ENCODE assay signal across 22 cellular contexts in the genomic region with DNA sequence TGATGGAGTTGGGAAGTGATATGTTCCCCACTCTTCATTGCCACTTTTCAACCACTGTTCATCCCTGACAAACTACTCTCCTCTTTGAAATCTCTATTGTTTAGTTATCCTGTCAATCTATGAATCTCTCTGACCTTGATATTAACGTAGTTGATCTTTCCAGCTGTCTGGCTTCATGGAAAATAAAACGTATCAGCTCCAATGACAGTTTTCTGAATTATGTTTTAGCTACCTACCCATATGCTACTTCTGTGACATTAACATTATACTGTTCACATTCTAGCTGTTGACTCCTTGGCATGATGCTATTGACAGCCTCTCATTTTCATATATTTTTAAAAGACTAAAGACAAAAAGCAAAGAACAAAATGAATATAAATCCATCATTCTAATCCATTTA.
DNase-seq lines count a peak whose midpoint lies in the region; ATAC-seq lines count a peak whose summit lies in the region.
"Had no signal": no experiment of that assay in that cellular context is flagged by ENCODE, and none has a peak within 500 bp of the region (broad histone marks: within the 10 kb centered on the region; RNA-seq: fewer than 3 reads in every experiment).

No MANE protein-coding gene starts in this region.

- no peaks in the 10 kb centered on the region for H3K9me3 ChIP-seq in endocrine pancreas (ENCODE audit: control insufficient read depth, low read length)
- H3K9me3 ChIP-seq: BE2C, BLaER1 had no signal

- peaks cover 34% of the 10 kb centered on the region for H3K4me1 ChIP-seq in endocrine pancreas (ENCODE audit: control insufficient read depth, insufficient read depth, low read length)

- no peak for ATAC-seq in HG03565 (IDR thresholded peaks at IDR 0.05; ENCODE audit: unreplicated experiment)
- ATAC-seq: GM12878 had no signal

- H3K36me3 ChIP-seq in endocrine pancreas (ENCODE audit: control insufficient read depth, insufficient read depth, low read length) = no peaks in the 10 kb centered on the region
- H3K36me3 ChIP-seq: BE2C, BLaER1 had no signal

- no peaks in the 10 kb centered on the region for H3K27me3 ChIP-seq in endocrine pancreas (ENCODE audit: control insufficient read depth, insufficient read depth, low read length)
- H3K27me3 ChIP-seq: BE2C, BLaER1 had no signal

- peak; percentile 14 for DNase-seq in NCI-H1694 (lab: John Stamatoyannopoulos, UW)
- peak; percentile 29 for DNase-seq in NCI-H1694 treated with DMSO at 0.1 percent for 48 hours (lab: John Stamatoyannopoulos, UW)
- no peak for DNase-seq in stimulated activated CD8-positive, alpha-beta memory T cell treated with anti-CD3 and anti-CD28 coated beads, Interleukin-4, amount 100 ng/mL, for 48 hours
- no peak for DNase-seq in hypothalamus (lab: John Stamatoyannopoulos, UW)
- DNase-seq: 8988T; ACHN; BE2C; CD4-positive, alpha-beta memory T cell; CD4-positive, CD25-positive, alpha-beta regulatory T cell; CD8-positive, alpha-beta memory T cell; COR-L47; DMS 273 treated with DMSO at 0.1 percent for 48 hours; DMS153; DMS53; DMS79; DND-41; EL; GDM1 had no signal

- no peak overlapping the region for H3K9ac ChIP-seq in endocrine pancreas (ENCODE audit: control insufficient read depth, insufficient read depth, low read length)
- H3K9ac ChIP-seq: BLaER1 had no signal

- H3K4me3 ChIP-seq in endocrine pancreas (ENCODE audit: control insufficient read depth, insufficient read depth, low read length) = peak overlapping the region; percentile 36
- H3K4me3 ChIP-seq: BLaER1, GM12878 had no signal

Comparison
In these comparisons a context has a peak if more than half of its experiments do, and no peak if none do; other contexts are left out.
1. DNase-seq: peak in NCI-H1694 (single experiment) and NCI-H1694 treated with DMSO at 0.1 percent for 48 hours (single experiment); none in stimulated activated CD8-positive, alpha-beta memory T cell treated with anti-CD3 and anti-CD28 coated beads, Interleukin-4, amount 100 ng/mL, for 48 hours (single experiment) and hypothalamus (0 of 51).